8 cellular contexts compared by ENCODE assay signal in genomic region chr10:7121154-7121797, GRCh38.
DNase-seq lines count a peak whose midpoint lies in the region; FAIRE-seq and TF ChIP-seq lines count a peak whose summit lies in the region.

No MANE protein-coding gene starts in this region.

- no peak overlapping the region for H3K27ac Mint-ChIP-seq in T-helper 2 cell treated with Interferon-gamma antibody and Interleukin-4, amounts not matched to agents 5 μg/mL and 100 μg/mL, for 36 hours

- no peak overlapping the region for H3K4me3 Mint-ChIP-seq in T-helper 2 cell treated with Interferon-gamma antibody and Interleukin-4, amounts not matched to agents 5 μg/mL and 100 μg/mL, for 36 hours

- H3K9ac ChIP-seq in kidney (ENCODE audit: low read length in 2 of 2): no peak overlapping the region

- H3K9me3 ChIP-seq in kidney (ENCODE audit: control insufficient read depth in 1 of 2, low read length in 2 of 2): no peaks in the 10 kb centered on the region

- H3K4me1 Mint-ChIP-seq in T-helper 2 cell treated with Interferon-gamma antibody and Interleukin-4, amounts not matched to agents 5 μg/mL and 100 μg/mL, for 36 hours (ENCODE audit: low read depth): peaks cover 4% of the 10 kb centered on the region

- peaks cover 49% of the 10 kb centered on the region for H3K27me3 Mint-ChIP-seq in T-helper 2 cell treated with Interferon-gamma antibody and Interleukin-4, amounts not matched to agents 5 μg/mL and 100 μg/mL, for 36 hours (ENCODE audit: low read depth)

- no peak overlapping the region for H3K27ac ChIP-seq in kidney (ENCODE audit: low read depth in 2 of 2, low read length in 2 of 2)

- intact Hi-C loops in kidney (cut with DNase I): no loop called here

- H3K36me3 ChIP-seq in kidney (ENCODE audit: control insufficient read depth in 1 of 2, insufficient read depth in 2 of 2, low read length in 2 of 2): no peaks in the 10 kb centered on the region

- no peaks in the 10 kb centered on the region for H3K36me3 Mint-ChIP-seq in T-helper 2 cell treated with Interferon-gamma antibody and Interleukin-4, amounts not matched to agents 5 μg/mL and 100 μg/mL, for 36 hours (ENCODE audit: low read depth)

- no peak for FAIRE-seq in kidney (lab: Jason Lieb, UNC)

- peak; percentile 61 for DNase-seq in activated gamma-delta T cell treated with Interleukin-2 at 50 U/mL for 16 hours
- DNase-seq in activated gamma-delta T cell (lab: John Stamatoyannopoulos, UW): no peak
- peak; percentile 61 for DNase-seq in HT-29 (ENCODE audit: low spot score)
- DNase-seq in T-helper 2 cell treated with Interferon-gamma antibody and Interleukin-4, amounts not matched to agents 5 μg/mL and 100 μg/mL, for 36 hours (ENCODE audit: low spot score): peak; percentile 40
- DNase-seq in astrocyte of the cerebellum (ENCODE audit: low read depth): peak; percentile 13
- no peak for DNase-seq in kidney
- DNase-seq in stimulated activated CD4-positive, alpha-beta T cell treated with anti-CD3 and anti-CD28 coated beads, TNF-alpha, amount 100 ng/mL, for 48 hours (ENCODE audit: low read depth in 3 of 3): peak; percentile 41 to 64 (median 41)
- no peak for DNase-seq in NCI-H2029 (lab: John Stamatoyannopoulos, UW)

- TF ChIP-seq CTCF in astrocyte of the cerebellum (IDR thresholded peaks at IDR 0.05; ENCODE audit: low read depth, low read length, missing control alignments) (peak; percentile 79), kidney (IDR thresholded peaks at IDR 0.05; ENCODE audit: borderline replicate concordance, extremely low read depth, insufficient read depth) (peak; percentile 33)

- no peaks in the 10 kb centered on the region for H3K9me3 Mint-ChIP-seq in T-helper 2 cell treated with Interferon-gamma antibody and Interleukin-4, amounts not matched to agents 5 μg/mL and 100 μg/mL, for 36 hours

- H3K4me3 ChIP-seq in astrocyte of the cerebellum (ENCODE audit: low read depth, low read length) (no peak overlapping the region), kidney (ENCODE audit: low read length in 2 of 2) (no peak overlapping the region)

- no peaks in the 10 kb centered on the region for H3K4me1 ChIP-seq in kidney (ENCODE audit: control insufficient read depth in 1 of 2, insufficient read depth in 1 of 2, low read depth in 1 of 2, low read length in 2 of 2)

- in situ Hi-C loops in astrocyte of the cerebellum (cut with HindIII; ENCODE audit: low sequenced_read_pairs): no loop called here

Comparison
In these comparisons a context has a peak if more than half of its experiments do, and no peak if none do; other contexts are left out.
1. DNase-seq: peak in activated gamma-delta T cell treated with Interleukin-2 at 50 U/mL for 16 hours (single experiment), HT-29 (single experiment), T-helper 2 cell treated with Interferon-gamma antibody and Interleukin-4, amounts not matched to agents 5 μg/mL and 100 μg/mL, for 36 hours (single experiment), astrocyte of the cerebellum (single experiment) and stimulated activated CD4-positive, alpha-beta T cell treated with anti-CD3 and anti-CD28 coated beads, TNF-alpha, amount 100 ng/mL, for 48 hours (3 of 3); none in activated gamma-delta T cell (single experiment), kidney (single experiment) and NCI-H2029 (single experiment).